7 cellular contexts compared by ENCODE assay signal in genomic region chr1:81519987-81520386, GRCh38.
"Had no signal": no experiment of that assay in that cellular context is flagged by ENCODE, and none has a peak within 500 bp of the region (broad histone marks: within the 10 kb centered on the region; RNA-seq: fewer than 3 reads in every experiment).

No MANE protein-coding gene starts in this region.

- ATAC-seq: GM23338, HepG2 had no signal

- H3K4me2 ChIP-seq: GM23338 had no signal

- DNase-seq: H9, HCEC 1CT, HFFc6, KBM-7 had no signal

- H3K27ac ChIP-seq: HL-60 had no signal

- H3K4me3 ChIP-seq: GM23338 had no signal
